ENCODE assay signal across 8 cellular contexts in the genomic region with DNA sequence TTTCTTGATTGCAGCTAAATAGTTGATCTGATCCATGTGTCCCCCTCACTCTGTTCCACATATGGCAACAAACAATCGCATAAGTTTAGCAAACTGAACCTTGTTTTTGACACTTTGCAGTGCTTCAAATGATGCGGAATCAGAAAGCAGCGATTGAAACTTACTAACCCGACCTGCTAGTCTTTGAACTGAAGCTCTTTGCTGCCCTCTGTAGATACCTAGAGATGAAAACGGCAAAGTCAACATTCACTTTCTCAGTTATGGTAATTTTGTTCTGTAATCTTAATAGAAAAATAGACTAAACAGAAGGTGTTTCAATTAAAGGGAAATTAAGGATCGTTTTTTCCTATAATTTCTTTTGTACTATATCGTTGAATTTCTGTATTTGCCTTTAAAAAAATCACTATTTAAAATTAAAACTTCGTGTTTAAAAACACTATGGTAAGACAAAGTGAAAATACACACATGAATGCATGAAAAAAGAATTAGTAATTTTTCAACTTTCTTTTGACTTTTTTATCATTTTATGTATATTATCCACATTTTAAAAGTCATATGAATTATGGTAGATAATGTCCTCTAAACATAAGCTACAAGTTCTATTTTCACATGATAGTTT.
DNase-seq lines count a peak whose midpoint lies in the region; ATAC-seq lines count a peak whose summit lies in the region.

No MANE protein-coding gene starts in this region.

- no peaks in the 10 kb centered on the region for H3K4me1 Mint-ChIP-seq in stimulated activated naive CD8-positive, alpha-beta T cell treated with anti-CD3 and anti-CD28 coated beads, Interleukin-15, amount 100 ng/mL, for 72 hours

- no peak overlapping the region for H3K4me3 Mint-ChIP-seq in stimulated activated naive CD8-positive, alpha-beta T cell treated with anti-CD3 and anti-CD28 coated beads, Interleukin-15, amount 100 ng/mL, for 72 hours

- ATAC-seq in HG02973 (IDR thresholded peaks at IDR 0.05; ENCODE audit: unreplicated experiment) (no peak), GM18909 (IDR thresholded peaks at IDR 0.05; ENCODE audit: poor library complexity, unreplicated experiment) (no peak)
- ATAC-seq in stimulated activated naive CD8-positive, alpha-beta T cell treated with anti-CD3 and anti-CD28 coated beads, Interleukin-15, amount 100 ng/mL, for 72 hours = no peak

- H3K27me3 Mint-ChIP-seq in stimulated activated naive CD8-positive, alpha-beta T cell treated with anti-CD3 and anti-CD28 coated beads, Interleukin-15, amount 100 ng/mL, for 72 hours = no peaks in the 10 kb centered on the region

- H3K9me3 Mint-ChIP-seq in stimulated activated naive CD8-positive, alpha-beta T cell treated with anti-CD3 and anti-CD28 coated beads, Interleukin-15, amount 100 ng/mL, for 72 hours = peaks cover 0 to 4% of the 10 kb centered on the region in 2 donors

- peak; percentile 4 for DNase-seq in GF-D8 (lab: John Stamatoyannopoulos, UW)
- DNase-seq in HS-5 (ENCODE audit: low read depth) = peak; percentile 16
- DNase-seq in NOMO-1 treated with DMSO at 0.1 percent for 48 hours (lab: John Stamatoyannopoulos, UW; ENCODE audit: unreplicated experiment) = peak; percentile 81
- DNase-seq in dermis blood vessel endothelial cell = peak; percentile 37
- peak; percentile 54 for DNase-seq in middle frontal gyrus (ENCODE audit: extremely low spot score, low spot score)
- DNase-seq in stimulated activated naive CD8-positive, alpha-beta T cell treated with anti-CD3 and anti-CD28 coated beads, Interleukin-15, amount 100 ng/mL, for 72 hours = no peak

- no peak overlapping the region for H3K27ac Mint-ChIP-seq in stimulated activated naive CD8-positive, alpha-beta T cell treated with anti-CD3 and anti-CD28 coated beads, Interleukin-15, amount 100 ng/mL, for 72 hours

Comparison
In these comparisons a context has a peak if more than half of its experiments do, and no peak if none do; other contexts are left out.
1. DNase-seq: peak in GF-D8 (single experiment), HS-5 (single experiment), NOMO-1 treated with DMSO at 0.1 percent for 48 hours (single experiment), dermis blood vessel endothelial cell (single experiment) and middle frontal gyrus (single experiment); none in stimulated activated naive CD8-positive, alpha-beta T cell treated with anti-CD3 and anti-CD28 coated beads, Interleukin-15, amount 100 ng/mL, for 72 hours (0 of 2).